In the genomic region with DNA sequence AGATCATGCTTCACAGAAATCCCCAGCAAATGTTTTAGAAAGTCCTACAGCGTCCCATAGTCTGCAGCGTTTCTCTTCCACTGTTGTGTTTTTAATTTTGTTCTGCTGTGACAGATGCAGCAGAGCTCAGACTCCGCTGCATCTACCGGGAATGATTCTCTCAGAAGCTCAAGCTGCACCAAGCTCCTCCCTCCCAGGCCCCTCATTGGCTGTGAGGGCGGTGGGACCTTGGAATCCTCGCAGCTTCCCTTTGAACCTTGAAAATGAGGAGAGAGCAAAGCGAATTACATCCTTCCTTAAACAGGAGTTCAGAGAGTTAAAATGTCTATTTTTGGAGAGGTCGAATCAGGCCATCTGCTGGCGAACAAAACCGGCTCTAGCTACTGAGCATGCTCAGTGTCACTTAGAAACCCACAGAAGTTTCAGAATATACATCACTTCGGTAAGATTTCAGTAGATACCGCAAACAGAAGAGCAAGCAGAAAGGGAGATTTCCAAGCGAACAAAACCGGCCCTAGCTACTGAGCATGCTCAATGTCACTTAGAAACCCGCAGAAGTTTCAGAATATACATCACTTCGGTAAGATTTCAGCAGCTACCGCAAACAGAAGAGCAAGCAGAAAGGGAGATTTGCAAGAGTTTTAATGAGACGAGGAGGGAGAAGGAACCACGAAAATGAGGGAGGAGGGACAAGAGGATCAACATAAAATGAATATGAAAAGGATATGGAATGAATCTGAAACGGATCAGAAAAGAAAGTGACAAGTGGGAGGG, we compare ENCODE assay signal across 8 cellular contexts. TPM values are rescaled to one million over a fixed set of nuclear protein-coding genes. Genes with fewer than 3 reads are reported as not detected.
DNase-seq lines count a peak whose midpoint lies in the region; ATAC-seq and TF ChIP-seq lines count a peak whose summit lies in the region.

A gene (minus strand): TSS at position 144 of the 774 bp plus-strand sequence. CDS start 188 bp downstream, outside the sequence.

- ATAC-seq in GM18873 (IDR thresholded peaks at IDR 0.05; ENCODE audit: low FRiP score, unreplicated experiment) (peak; percentile 70), HG03108 (IDR thresholded peaks at IDR 0.05; ENCODE audit: unreplicated experiment) (peak; percentile 74)

- intact Hi-C loops in colonic mucosa (cut with DNase I), result no loop called here

- no peaks in the 10 kb centered on the region for H3K27me3 ChIP-seq in colonic mucosa

- H3K9ac ChIP-seq in colonic mucosa (ENCODE audit: low read depth in 2 of 2, low read length in 2 of 2), result peak within 1 kb of the TSS; percentile 14 to 78

- TF ChIP-seq CTCF in colonic mucosa (IDR thresholded peaks at IDR 0.05), result no peak

- DNase-seq in AG08395 (ENCODE audit: low spot score) (peak; percentile 70), NCI-H460 (ENCODE audit: extremely low read depth, low read depth) (peak; percentile 24), colonic mucosa (peak; percentile 63), left kidney (ENCODE audit: low read depth, low spot score) (peak; percentile 94)
- peak; percentile 49 to 58 for DNase-seq in activated CD4-positive, alpha-beta T cell treated with anti-CD3 and anti-CD28 coated beads for 24 hours (ENCODE audit: low read depth in 2 of 2)
- peak; percentile 61 to 75 for DNase-seq in stimulated activated CD4-positive, alpha-beta T cell treated with anti-CD3 and anti-CD28 coated beads, Interleukin-2, amount 100 ng/mL, for 24 hours

- peak within 1 kb of the TSS; percentile 35 for H3K4me3 ChIP-seq in colonic mucosa

- peak within 1 kb of the TSS; percentile 65 for H3K27ac ChIP-seq in colonic mucosa

- H3K36me3 ChIP-seq in colonic mucosa, result no peaks in the 10 kb centered on the region

- H3K4me1 ChIP-seq in colonic mucosa, result no peaks in the 10 kb centered on the region

- no peaks in the 10 kb centered on the region for H3K9me3 ChIP-seq in colonic mucosa

RNA-seq across cellular contexts. Expression of the gene that starts here (rescaled TPM):
- not detected in 2 replicates for total RNA-seq in NCI-H460 (2014; rRNA removed; shearing (Covaris generic))
- polyA plus RNA-seq in NCI-H460 (2014; cell fraction: nucleus; rRNA removed), result not detected in 2 replicates
- total RNA-seq in colonic mucosa, result under 1 TPM; 0.17 to 0.19 TPM

Comparison
In these comparisons a context has a peak if more than half of its experiments do, and no peak if none do; other contexts are left out.
1. Peak in every context shown above with its lines: DNase-seq, ATAC-seq, H3K4me3 ChIP-seq and H3K27ac ChIP-seq.
2. Peak in DNase-seq in NCI-H460; RNA of the gene not detected or under 1 TPM.
3. Peak in DNase-seq, H3K4me3 ChIP-seq, H3K27ac ChIP-seq and H3K9ac ChIP-seq in colonic mucosa; RNA of the gene not detected or under 1 TPM.
4. DNase-seq: peak in every context shown above with its lines; median percentile 94 in left kidney; 70 in AG08395; 68 in stimulated activated CD4-positive, alpha-beta T cell treated with anti-CD3 and anti-CD28 coated beads, Interleukin-2, amount 100 ng/mL, for 24 hours; 63 in colonic mucosa; 54 in activated CD4-positive, alpha-beta T cell treated with anti-CD3 and anti-CD28 coated beads for 24 hours; 24 in NCI-H460.